In the genomic region with DNA sequence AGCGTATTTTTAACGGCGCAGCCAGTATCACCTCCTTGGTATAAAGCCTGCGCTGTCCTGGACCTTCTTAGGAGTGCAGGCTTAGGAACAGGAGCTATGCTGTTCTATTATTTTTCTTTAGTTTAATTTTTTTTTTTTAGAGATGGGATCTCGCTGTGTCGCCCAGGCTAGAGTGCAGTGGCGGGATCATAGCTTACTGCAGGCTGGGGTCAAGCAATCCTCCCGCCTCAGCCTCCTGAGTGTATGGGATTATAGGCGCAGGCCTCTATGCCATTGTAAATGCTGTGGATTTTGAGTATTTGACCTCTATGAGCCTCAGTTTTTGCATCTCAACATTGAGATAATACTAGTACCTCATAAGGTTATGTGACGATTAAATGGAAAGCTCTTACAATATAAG, we compare ENCODE assay signal across 1 cellular context.
TF ChIP-seq lines count a peak whose summit lies in the region.

No MANE protein-coding gene starts in this region.

TF ChIP-seq in endothelial cell of umbilical vein, 7 proteins besides CTCF, POLR2A, EP300 and RAD21:
- TF ChIP-seq, protein P1, sequence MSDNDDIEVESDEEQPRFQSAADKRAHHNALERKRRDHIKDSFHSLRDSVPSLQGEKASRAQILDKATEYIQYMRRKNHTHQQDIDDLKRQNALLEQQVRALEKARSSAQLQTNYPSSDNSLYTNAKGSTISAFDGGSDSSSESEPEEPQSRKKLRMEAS (IDR thresholded peaks at IDR 0.05; ENCODE audit: insufficient read depth, insufficient read length), result no peak
- TF ChIP-seq MYC (IDR thresholded peaks at IDR 0.05; ENCODE audit: low read depth, low read length), result no peak
- TF ChIP-seq FOS (IDR thresholded peaks at IDR 0.05; ENCODE audit: borderline replicate concordance, insufficient read depth, low read length), result no peak
- TF ChIP-seq JUN (IDR thresholded peaks at IDR 0.05; ENCODE audit: borderline replicate concordance, insufficient read depth, insufficient read length, low read depth), result no peak
- TF ChIP-seq EZH2 (IDR thresholded peaks at IDR 0.05; ENCODE audit: borderline replicate concordance, low read depth, low read length, severe bottlenecking), result no peak
- TF ChIP-seq POLR2AphosphoS5 (IDR thresholded peaks at IDR 0.05; ENCODE audit: insufficient read depth, low read depth, low read length), result no peak
